ENCODE assay signal across 22 cellular contexts in the genomic region with DNA sequence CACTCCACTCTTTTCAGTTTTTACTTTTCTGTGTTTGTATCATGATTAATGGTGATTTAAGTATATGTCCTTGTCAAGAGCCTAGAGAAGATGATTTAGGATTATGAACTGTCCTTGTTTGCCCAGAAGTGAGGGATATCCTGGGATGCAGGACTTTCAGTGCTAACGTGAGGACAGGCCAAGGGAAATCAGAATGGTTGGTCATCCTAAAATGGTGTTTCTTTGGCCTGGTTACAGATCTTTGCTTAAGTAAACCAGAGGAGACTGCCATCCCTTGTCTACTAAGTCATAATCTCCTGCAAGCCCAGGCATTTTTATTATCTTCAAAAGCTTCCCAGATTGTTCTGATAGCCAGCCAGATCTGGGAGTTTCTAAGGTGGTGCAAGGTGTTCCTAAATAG. TPM values are rescaled to one million over a fixed set of nuclear protein-coding genes. Genes with fewer than 3 reads are reported as not detected.
A peak's percentile ranks its signal among the peaks of the same experiment; 100 is the strongest.
DNase-seq lines count a peak whose midpoint lies in the region; ATAC-seq, FAIRE-seq and TF ChIP-seq lines count a peak whose summit lies in the region.
"Had no signal": no experiment of that assay in that cellular context is flagged by ENCODE, and none has a peak within 500 bp of the region (broad histone marks: within the 10 kb centered on the region; RNA-seq: fewer than 3 reads in every experiment).

No MANE protein-coding gene starts in this region.

- H3K27ac ChIP-seq in SK-N-SH (ENCODE audit: low read depth in 2 of 2, low read length in 1 of 2) (peak overlapping the region in 1 of 2 experiments; percentile 81; a peak in 2 of 4 replicates), pancreas (no peak overlapping the region)
- H3K27ac ChIP-seq: BLaER1 treated with 17β-estradiol and CSF1 and Interleukin-3, amounts not matched to agents 10 nM and 100 nM had no signal

- ATAC-seq in pancreas = no peak
- ATAC-seq in GM19324 (IDR thresholded peaks at IDR 0.05; ENCODE audit: low FRiP score, unreplicated experiment) = no peak
- ATAC-seq in HG02973 (IDR thresholded peaks at IDR 0.05; ENCODE audit: unreplicated experiment) = no peak
- ATAC-seq: GM12878, HCT116, K562 had no signal

- no peak overlapping the region for H2AFZ ChIP-seq in SK-N-SH (ENCODE audit: low read depth)

- no peak for TF ChIP-seq RAD21 in SK-N-SH (IDR thresholded peaks at IDR 0.05; ENCODE audit: low read length)

- CTCF ChIA-PET in SK-N-SH (lab: Yijun Ruan, JAX) = interaction anchor here (1.2 kb wide), 1 partner anchor 47 kb away, joined by 4 read pairs; no protein-coding TSS in a partner anchor

- H3K4me2 ChIP-seq in SK-N-SH = peak overlapping the region; percentile 49; the same call in 1 of the 2 replicates
- H3K4me2 ChIP-seq: BLaER1 treated with 17β-estradiol and CSF1 and Interleukin-3, amounts not matched to agents 10 nM and 100 nM had no signal

- DNase-seq in DMS 273 (lab: John Stamatoyannopoulos, UW; ENCODE audit: unreplicated experiment) (peak; percentile 50), SK-N-SH (no peak), fibroblast of the aortic adventitia (ENCODE audit: low read depth) (peak; percentile 60), pancreas (no peak), HTR-8/SVneo (ENCODE audit: insufficient read length, low spot score) (no peak)
- no peak for DNase-seq in activated effector memory CD4-positive, alpha-beta T cell treated with Interleukin-2 at 50 U/mL for 16 hours
- DNase-seq: CD8-positive, alpha-beta memory T cell; GDM1; NCI-H1048; NCI-H146; NCI-H2081; NCI-H524 treated with DMSO at 0.1 percent for 48 hours; NK-92 treated with Interleukin-12 subunit alpha and Interleukin-12 subunit beta, amount 100 ng/mL, for 24 hours; SIG-M5 had no signal

- H3K4me3 ChIP-seq in SK-N-SH (ENCODE audit: low read depth in 2 of 2, low read length in 1 of 2) (no peak overlapping the region), fibroblast of the aortic adventitia (ENCODE audit: low read depth, low read length) (no peak overlapping the region), pancreas (no peak overlapping the region)
- H3K4me3 ChIP-seq: BLaER1 treated with 17β-estradiol and CSF1 and Interleukin-3, amounts not matched to agents 10 nM and 100 nM; GM12878; K562 had no signal

- no peak overlapping the region; the same call in 1 of the 2 replicates for H3K9ac ChIP-seq in SK-N-SH
- H3K9ac ChIP-seq: BLaER1 treated with 17β-estradiol and CSF1 and Interleukin-3, amounts not matched to agents 10 nM and 100 nM had no signal

- H3F3A ChIP-seq in SK-N-SH (replicated peaks; ENCODE audit: insufficient read depth) = peaks cover 55% of the 10 kb centered on the region

- no peaks in the 10 kb centered on the region for H3K9me2 ChIP-seq in SK-N-SH

- H3K27me3 ChIP-seq in SK-N-SH (ENCODE audit: insufficient read depth) (no peaks in the 10 kb centered on the region), pancreas (no peaks in the 10 kb centered on the region)
- H3K27me3 ChIP-seq: BLaER1 treated with 17β-estradiol and CSF1 and Interleukin-3, amounts not matched to agents 10 nM and 100 nM had no signal

- POLR2A ChIA-PET in SK-N-SH (lab: Yijun Ruan, JAX) = no interaction called here

- 69% methylated on average over 1 of the region's 1 CpG for WGBS in SK-N-SH (ENCODE audit: low lambda C conversion rate)
- 73 to 74% methylated on average over 1 of the region's 1 CpG for WGBS in pancreas, 2 donors

- no peaks in the 10 kb centered on the region for H4K20me1 ChIP-seq in SK-N-SH (ENCODE audit: insufficient read depth)
- H4K20me1 ChIP-seq: BLaER1 treated with 17β-estradiol and CSF1 and Interleukin-3, amounts not matched to agents 10 nM and 100 nM had no signal

- intact Hi-C loops in pancreas (cut with DNase I) = no loop called here

- TF ChIP-seq EP300 in SK-N-SH (IDR thresholded peaks at IDR 0.05; ENCODE audit: borderline replicate concordance in 1 of 2, low read depth in 1 of 2, low read length in 1 of 2) = 0 out of 4 replicates have a peak, but pooled peaks of 1 of the 2 experiments have one; percentile 18

- TF ChIP-seq CTCF in SK-N-SH (IDR thresholded peaks at IDR 0.05) (no peak), fibroblast of the aortic adventitia (IDR thresholded peaks at IDR 0.05; ENCODE audit: insufficient read depth, low read length) (no peak), pancreas (IDR thresholded peaks at IDR 0.05) (no peak)

- FAIRE-seq in pancreas (lab: Jason Lieb, UNC) (peak; percentile 17), HTR-8/SVneo (lab: Jason Lieb, UNC) (no peak)
- FAIRE-seq: A204.1, GM12878, K562 had no signal

- no peaks in the 10 kb centered on the region for H3K36me3 ChIP-seq in SK-N-SH (replicated peaks in 1 of 2; ENCODE audit: control insufficient read depth in 1 of 2, insufficient read depth in 2 of 2, low read length in 1 of 2)
- H3K36me3 ChIP-seq in pancreas = no peaks in the 10 kb centered on the region
- H3K36me3 ChIP-seq: BLaER1 treated with 17β-estradiol and CSF1 and Interleukin-3, amounts not matched to agents 10 nM and 100 nM had no signal

- H3K79me2 ChIP-seq in SK-N-SH (ENCODE audit: insufficient read depth) = no peaks in the 10 kb centered on the region

- peaks cover 0 to 28% of the 10 kb centered on the region in 2 experiments for H3K4me1 ChIP-seq in SK-N-SH (ENCODE audit: control insufficient read depth in 1 of 2, insufficient read depth in 2 of 2, low read depth in 1 of 2, low read length in 1 of 2)
- no peaks in the 10 kb centered on the region for H3K4me1 ChIP-seq in pancreas
- H3K4me1 ChIP-seq: BLaER1 treated with 17β-estradiol and CSF1 and Interleukin-3, amounts not matched to agents 10 nM and 100 nM had no signal

- H3K9me3 ChIP-seq in SK-N-SH (no peaks in the 10 kb centered on the region), pancreas (no peaks in the 10 kb centered on the region)
- H3K9me3 ChIP-seq: BLaER1 treated with 17β-estradiol and CSF1 and Interleukin-3, amounts not matched to agents 10 nM and 100 nM had no signal

TF ChIP-seq in SK-N-SH, 30 proteins besides CTCF, POLR2A, EP300 and RAD21:
- TF ChIP-seq TEAD4 (IDR thresholded peaks at IDR 0.05; ENCODE audit: borderline replicate concordance, insufficient read depth) (no peak), SMC3 (IDR thresholded peaks at IDR 0.05; ENCODE audit: low read depth, low read length) (no peak), TCF12 (IDR thresholded peaks at IDR 0.05) (0 out of 2 replicates have a peak, but pooled peaks have one; percentile 9)
- TF ChIP-seq, protein P1, sequence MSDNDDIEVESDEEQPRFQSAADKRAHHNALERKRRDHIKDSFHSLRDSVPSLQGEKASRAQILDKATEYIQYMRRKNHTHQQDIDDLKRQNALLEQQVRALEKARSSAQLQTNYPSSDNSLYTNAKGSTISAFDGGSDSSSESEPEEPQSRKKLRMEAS (IDR thresholded peaks at IDR 0.05; ENCODE audit: low read depth) = no peak

RNA-seq across cellular contexts. Expression of gene DPYSL3, which starts 22.3 kb away (rescaled TPM):
- polyA plus RNA-seq in SK-N-SH (2012; rRNA removed) (123 and 150 TPM in 2 replicates), pancreas (1 to 10 TPM; 4.8 to 6.2 TPM)
- polyA plus RNA-seq in SK-N-SH (2012; cell fraction: cytosol; rRNA removed) = 117 and 131 TPM in 2 replicates
- polyA plus RNA-seq in SK-N-SH (2012; cell fraction: nucleus; rRNA removed) = 176 and 191 TPM in 2 replicates
- total RNA-seq in fibroblast of the aortic adventitia (ENCODE audit: low replicate concordance) (89.6 and 157 TPM in 2 replicates), pancreas (10 to 100 TPM in 2 of 6 donors, 1 to 10 TPM in 4; 1.7 to 18.4 (median 3.8) TPM)
- total RNA-seq: OCI-LY7 had no signal
- polyA plus RNA-seq: CD8-positive, alpha-beta memory T cell had no signal

Comparison
In these comparisons a context has a peak if more than half of its experiments do, and no peak if none do; other contexts are left out.
1. DNase-seq: peak in DMS 273 (single experiment) and fibroblast of the aortic adventitia (single experiment); none in SK-N-SH (single experiment), pancreas (0 of 6), activated effector memory CD4-positive, alpha-beta T cell treated with Interleukin-2 at 50 U/mL for 16 hours (single experiment) and HTR-8/SVneo (single experiment).